8 cellular contexts compared by ENCODE assay signal in the genomic region with DNA sequence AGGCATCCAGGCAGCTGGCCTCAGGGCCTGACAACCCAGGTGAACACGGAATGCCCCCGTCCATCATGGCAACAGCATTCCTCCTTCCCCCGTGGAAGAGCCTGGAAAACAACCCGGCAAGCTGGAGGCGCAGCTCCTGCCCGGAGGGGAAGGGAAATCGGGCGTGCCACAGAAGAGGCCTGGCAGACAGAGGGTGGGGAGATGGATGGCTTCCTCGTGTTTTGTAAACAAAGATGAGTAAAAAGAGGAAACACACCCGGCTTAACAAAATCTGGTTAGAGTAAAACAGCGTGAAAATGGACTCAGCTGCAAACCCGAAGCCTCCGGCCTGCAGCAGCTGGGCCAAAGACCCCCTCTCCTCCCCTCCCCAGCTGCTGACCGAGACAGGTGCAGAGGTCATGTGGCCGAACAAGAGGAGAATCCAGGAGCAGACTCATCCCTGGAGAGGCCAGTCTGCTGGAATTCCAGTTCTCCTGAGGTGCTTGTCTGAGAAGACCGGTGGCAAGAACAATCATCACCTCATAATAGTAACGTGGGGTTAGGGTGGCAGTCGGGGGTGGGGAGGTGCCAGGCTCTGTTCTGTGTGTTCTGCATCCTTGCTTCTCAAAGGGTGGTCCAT. TPM values are rescaled to one million over a fixed set of nuclear protein-coding genes. Genes with fewer than 3 reads are reported as not detected.
DNase-seq lines count a peak whose midpoint lies in the region; ATAC-seq and TF ChIP-seq lines count a peak whose summit lies in the region.

No MANE protein-coding gene starts in this region.

- peaks cover 30% of the 10 kb centered on the region for H3K36me3 Mint-ChIP-seq in endodermal cell (ENCODE audit: low read depth)

- no peaks in the 10 kb centered on the region for H3K27me3 Mint-ChIP-seq in endodermal cell (ENCODE audit: insufficient read depth)

- H3K9me3 ChIP-seq in MG63 (no peaks in the 10 kb centered on the region), endodermal cell (ENCODE audit: control insufficient read depth, low read length) (no peaks in the 10 kb centered on the region), ovary (no peaks in the 10 kb centered on the region)

- no peak overlapping the region for H3K9ac ChIP-seq in endodermal cell (ENCODE audit: extremely low read depth, low read length, poor library complexity, severe bottlenecking)

- DNase-seq in COLO668 (lab: John Stamatoyannopoulos, UW; ENCODE audit: unreplicated experiment), result peak; percentile 80
- peak; percentile 58 for DNase-seq in MG63
- DNase-seq in endodermal cell, result no peak
- peak in 1 of 5 donors; percentile 42 for DNase-seq in ovary
- DNase-seq in cortex of kidney (lab: John Stamatoyannopoulos, UW), result no peak
- no peak for DNase-seq in cerebellar nuclear complex (lab: John Stamatoyannopoulos, UW)
- DNase-seq in activated naive CD4-positive, alpha-beta T cell (lab: John Stamatoyannopoulos, UW), result no peak

- H3K4me1 Mint-ChIP-seq in endodermal cell, result peaks cover 72% of the 10 kb centered on the region

- H3K36me3 ChIP-seq in MG63 (no peaks in the 10 kb centered on the region), endodermal cell (ENCODE audit: control insufficient read depth, insufficient read depth, low read length) (peaks cover 21% of the 10 kb centered on the region), ovary (no peaks in the 10 kb centered on the region)

- H3K4me1 ChIP-seq in endodermal cell (ENCODE audit: control insufficient read depth, insufficient read depth, low read length) (peaks cover 54% of the 10 kb centered on the region), ovary (ENCODE audit: insufficient read depth) (peaks cover 58% of the 10 kb centered on the region)

- H3K4me3 ChIP-seq in MG63 (no peak overlapping the region), endodermal cell (ENCODE audit: low read length) (no peak overlapping the region), ovary (no peak overlapping the region)

- ATAC-seq in GM21360 (IDR thresholded peaks at IDR 0.05; ENCODE audit: unreplicated experiment), result no peak

- intact Hi-C loops in ovary (cut with DNase I), result no loop called here

- peak overlapping the region; percentile 87 for H3K27ac ChIP-seq in endodermal cell (ENCODE audit: low read depth, low read length)
- peak overlapping the region; percentile 60 to 84 for H3K27ac ChIP-seq in ovary

- H3K27me3 ChIP-seq in MG63 (no peaks in the 10 kb centered on the region), endodermal cell (ENCODE audit: control insufficient read depth, insufficient read depth, low read length, poor library complexity, severe bottlenecking) (no peaks in the 10 kb centered on the region), ovary (no peaks in the 10 kb centered on the region)

- TF ChIP-seq EP300 in ovary (IDR thresholded peaks at IDR 0.05), result no peak

- H3K27ac Mint-ChIP-seq in endodermal cell, result peak overlapping the region; percentile 61

- no peak overlapping the region for H3K4me3 Mint-ChIP-seq in endodermal cell

- 79 to 85% methylated on average over 12 to 18 of the region's 18 CpGs for WGBS in endodermal cell (ENCODE audit: insufficient coverage in 1 of 2, insufficient read length in 1 of 2), 2 experiments
- 17 to 26% (median 21%) methylated on average over 18 of the region's 18 CpGs for WGBS in ovary, 3 donors

- no peak for TF ChIP-seq POLR2A in ovary (IDR thresholded peaks at IDR 0.05)

- no peaks in the 10 kb centered on the region for H3K9me3 Mint-ChIP-seq in endodermal cell

- TF ChIP-seq CTCF in endodermal cell (conservative IDR thresholded peaks at IDR 0.05), result no peak
- no peak for TF ChIP-seq CTCF in ovary (IDR thresholded peaks at IDR 0.05)

RNA-seq across cellular contexts. Expression of a gene that starts 15.3 kb away (rescaled TPM):
- total RNA-seq in MG63 (2014; rRNA removed; shearing (Covaris generic); ENCODE audit: low replicate concordance), result 0.20 TPM in 1 of 2 replicates, not detected in the other
- total RNA-seq in endodermal cell, result 10 to 100 TPM; 48.3 to 53.5 TPM
- polyA plus RNA-seq in endodermal cell (2013, experiment 1 of 2), result 42.5 TPM
- polyA plus RNA-seq in endodermal cell (2013, experiment 2 of 2), result 44.3 TPM
- 10 to 100 TPM in 6 of 7 donors, 1 to 10 TPM in 1; 5.7 to 26.5 (median 20.3) TPM for total RNA-seq in ovary
- 10 to 100 TPM; 12.7 to 14.3 TPM for polyA plus RNA-seq in ovary

RNA-seq across cellular contexts. Expression of a gene that starts 54.4 kb away (rescaled TPM):
- 134 and 205 TPM in 2 replicates for total RNA-seq in MG63 (2014; rRNA removed; shearing (Covaris generic); ENCODE audit: low replicate concordance)
- total RNA-seq in endodermal cell (100 to 1,000 TPM; 237 to 293 TPM), ovary (100 to 1,000 TPM; 155 to 226 (median 205) TPM)
- 519 TPM for polyA plus RNA-seq in endodermal cell (2013, experiment 1 of 2)
- polyA plus RNA-seq in endodermal cell (2013, experiment 2 of 2), result 534 TPM
- polyA plus RNA-seq in ovary, result 100 to 1,000 TPM; 444 to 451 TPM

Comparison
In these comparisons a context has a peak if more than half of its experiments do, and no peak if none do; other contexts are left out.
1. DNase-seq: peak in COLO668 (single experiment) and MG63 (single experiment); none in endodermal cell (single experiment), cortex of kidney (single experiment), cerebellar nuclear complex (0 of 2) and activated naive CD4-positive, alpha-beta T cell (0 of 4).